ENCODE assay signal across 8 cellular contexts in the genomic region with DNA sequence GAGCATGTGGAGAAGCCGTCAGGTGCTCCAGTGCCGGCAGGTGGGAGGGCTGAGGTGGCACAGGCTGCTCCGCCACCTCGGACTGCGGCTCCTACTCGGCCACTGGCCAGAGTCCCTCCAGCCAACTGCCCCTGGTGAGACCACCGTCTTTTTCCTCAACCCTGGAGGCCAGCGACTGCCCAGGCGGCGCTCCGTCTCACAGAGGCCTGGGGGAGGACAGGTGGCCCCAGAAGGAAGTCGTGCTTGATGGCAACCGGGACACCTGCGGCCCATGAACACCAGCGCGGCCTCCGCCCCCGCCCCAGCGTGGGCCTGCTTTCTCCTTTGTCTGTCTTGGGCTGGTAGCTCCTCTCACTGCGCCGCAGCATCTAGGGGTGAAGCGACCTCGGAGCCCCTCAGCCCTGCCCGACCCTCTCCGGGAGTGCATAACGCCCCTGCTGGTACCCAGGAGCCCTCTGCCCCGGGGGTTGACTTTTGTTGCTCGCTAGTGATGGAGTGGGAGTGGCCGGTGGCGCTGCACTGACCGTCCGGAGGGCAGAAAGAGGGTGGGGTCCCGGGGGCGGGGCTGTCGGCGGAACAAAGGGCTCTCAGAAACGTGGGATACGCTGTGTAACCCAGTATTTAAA. TPM values are rescaled to one million over a fixed set of nuclear protein-coding genes. Genes with fewer than 3 reads are reported as not detected.
A peak's percentile ranks its signal among the peaks of the same experiment; 100 is the strongest.
DNase-seq lines count a peak whose midpoint lies in the region; ATAC-seq and TF ChIP-seq lines count a peak whose summit lies in the region.

No MANE protein-coding gene starts in this region.

- peaks cover 25% of the 10 kb centered on the region for H3K4me1 ChIP-seq in mammary epithelial cell (ENCODE audit: insufficient read depth, low read length)

- POLR2A ChIA-PET in RWPE1 (lab: Yijun Ruan, JAX; ENCODE audit: low non-redundant PET), result no interaction called here

- DNase-seq in activated T-cell treated with anti-CD3 and anti-CD28 coated beads, Interleukin-2, amount 50 U/mL, for 1 hour, result peak; percentile 49
- DNase-seq in activated T-cell treated with anti-CD3 and anti-CD28 coated beads for 4 hours (no peak), NCI-H524 treated with DMSO at 0.1 percent for 48 hours (lab: John Stamatoyannopoulos, UW) (peak; percentile 30), mammary epithelial cell (no peak), neural crest cell (ENCODE audit: low read depth, low spot score) (peak; percentile 76), RWPE1 (ENCODE audit: low spot score) (no peak), HuH-7.5 (ENCODE audit: low spot score) (no peak)

- no peaks in the 10 kb centered on the region for H3K9me3 ChIP-seq in mammary epithelial cell (replicated peaks; ENCODE audit: insufficient read depth, low read length)

- intact Hi-C loops in mammary epithelial cell (cut with micrococcal nuclease), result no loop called here

- H3K4me3 Mint-ChIP-seq in neural crest cell, result peak overlapping the region; percentile 97

- CTCF ChIA-PET in mammary epithelial cell (lab: Charles Lee; ENCODE audit: low non-redundant PET) (interaction anchor here (0.6 kb wide), 1 partner anchor 71 kb away, joined by 4 read pairs; a partner anchor contains a TSS), RWPE1 (lab: Yijun Ruan, JAX) (no interaction called here)

- no TSS peak for BruUV-seq in mammary epithelial cell (replicated peaks; lab: Mats Ljungman, UMichigan)

- peaks cover 21% of the 10 kb centered on the region for H3K36me3 Mint-ChIP-seq in neural crest cell (ENCODE audit: low read depth)

- no peaks in the 10 kb centered on the region for H4K20me1 ChIP-seq in mammary epithelial cell (ENCODE audit: insufficient read depth, low read length)

- peak overlapping the region; percentile 96 for H3K27ac Mint-ChIP-seq in neural crest cell (ENCODE audit: unreplicated experiment)

- no peaks in the 10 kb centered on the region for H3K9me3 Mint-ChIP-seq in neural crest cell

- no peak overlapping the region for H2AFZ ChIP-seq in mammary epithelial cell (ENCODE audit: low read depth, low read length)

- H3K4me2 ChIP-seq in mammary epithelial cell (ENCODE audit: insufficient read depth, low read depth, low read length), result peak overlapping the region; percentile 97

- H3K79me2 ChIP-seq in mammary epithelial cell (ENCODE audit: insufficient read depth, low read length), result no peaks in the 10 kb centered on the region

- no peak for ATAC-seq in HG02642 (IDR thresholded peaks at IDR 0.05; ENCODE audit: poor library complexity, unreplicated experiment)

- in situ Hi-C loops in mammary epithelial cell (cut with MboI; ENCODE audit: low sequenced_read_pairs in 2 of 2), result no loop called here

- H3K27ac ChIP-seq in mammary epithelial cell (ENCODE audit: insufficient read depth, low read depth, low read length) (no peak overlapping the region), RWPE1 (no peak overlapping the region)

- peaks cover 29% of the 10 kb centered on the region for H3K27me3 ChIP-seq in mammary epithelial cell (ENCODE audit: insufficient read depth, low read length)

- H3K9ac ChIP-seq in mammary epithelial cell (ENCODE audit: insufficient read depth, low read length), result no peak overlapping the region

- dilution Hi-C loops in mammary epithelial cell (cut with HindIII; ENCODE audit: low sequenced_read_pairs), result no loop called here

- H3K4me3 ChIP-seq in mammary epithelial cell (replicated peaks in 1 of 3; ENCODE audit: insufficient read depth in 1 of 3, low read depth in 2 of 3, low read length in 3 of 3), result no peak overlapping the region

- TF ChIP-seq CTCF in mammary epithelial cell (conservative IDR thresholded peaks at IDR 0.05 in 1 of 2, IDR thresholded peaks at IDR 0.05 in 1 of 2; ENCODE audit: extremely low read depth in 1 of 2, insufficient read depth in 1 of 2, low read depth in 1 of 2, low read length in 2 of 2) (no peak), neural crest cell (conservative IDR thresholded peaks at IDR 0.05) (no peak), RWPE1 (conservative IDR thresholded peaks at IDR 0.05; ENCODE audit: low read depth) (no peak)

- H3K4me1 Mint-ChIP-seq in neural crest cell, result peaks cover 65% of the 10 kb centered on the region

- peaks cover 26% of the 10 kb centered on the region for H3K27me3 Mint-ChIP-seq in neural crest cell (ENCODE audit: low read depth)

- WGBS in mammary epithelial cell (ENCODE audit: low coverage, missing lambda C conversion rate), result 20% methylated on average over 3 of the region's 38 CpGs

- no peaks in the 10 kb centered on the region for H3K36me3 ChIP-seq in mammary epithelial cell (ENCODE audit: insufficient read depth, low read length)

RNA-seq across cellular contexts. Expression of a gene that starts 0.7 kb away (rescaled TPM):
- total RNA-seq in mammary epithelial cell (10 to 100 TPM in 1 of 2 donors, 1 to 10 TPM in 1; 3.1 to 31.8 TPM), neural crest cell (655 and 665 TPM in 2 replicates)
- polyA plus RNA-seq in mammary epithelial cell, result 5.7 TPM
- 3.5 TPM for polyA minus RNA-seq in mammary epithelial cell

RNA-seq across cellular contexts. Expression of a gene that starts 30.6 kb away (rescaled TPM):
- total RNA-seq in mammary epithelial cell (10 to 100 TPM; 14.3 to 29.9 TPM), neural crest cell (26.3 and 27.9 TPM in 2 replicates)
- 26.1 TPM for polyA plus RNA-seq in mammary epithelial cell
- 6.7 TPM for polyA minus RNA-seq in mammary epithelial cell

Comparison
In these comparisons a context has a peak if more than half of its experiments do, and no peak if none do; other contexts are left out.
1. DNase-seq: peak in activated T-cell treated with anti-CD3 and anti-CD28 coated beads, Interleukin-2, amount 50 U/mL, for 1 hour (single experiment), NCI-H524 treated with DMSO at 0.1 percent for 48 hours (single experiment) and neural crest cell (single experiment); none in activated T-cell treated with anti-CD3 and anti-CD28 coated beads for 4 hours (single experiment), mammary epithelial cell (single experiment), RWPE1 (single experiment) and HuH-7.5 (single experiment).
2. RNA of a gene that starts 0.7 kb away (total RNA-seq): 655 to 665 TPM in neural crest cell; 3.1 to 31.8 TPM in mammary epithelial cell; every median in the first group is over 10 times any median in the second.